8 cellular contexts compared by ENCODE assay signal in the genomic region with DNA sequence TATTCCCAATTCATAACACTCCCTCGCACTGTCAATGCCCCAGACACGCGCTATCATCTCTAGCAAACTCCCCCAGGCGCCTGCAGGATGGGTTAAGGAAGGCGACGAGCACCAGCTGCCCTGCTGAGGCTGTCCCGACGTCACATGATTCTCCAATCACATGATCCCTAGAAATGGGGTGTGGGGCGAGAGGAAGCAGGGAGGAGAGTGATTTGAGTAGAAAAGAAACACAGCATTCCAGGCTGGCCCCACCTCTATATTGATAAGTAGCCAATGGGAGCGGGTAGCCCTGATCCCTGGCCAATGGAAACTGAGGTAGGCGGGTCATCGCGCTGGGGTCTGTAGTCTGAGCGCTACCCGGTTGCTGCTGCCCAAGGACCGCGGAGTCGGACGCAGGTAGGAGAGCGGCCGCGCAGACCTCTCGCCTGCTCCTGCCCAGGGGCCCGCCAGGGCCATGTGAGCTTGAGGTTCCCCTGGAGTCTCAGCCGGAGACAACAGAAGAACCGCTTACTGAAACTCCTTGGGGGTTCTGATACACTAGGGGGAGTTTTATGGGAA. TPM values are rescaled to one million over a fixed set of nuclear protein-coding genes. Genes with fewer than 3 reads are reported as not detected.
DNase-seq lines count a peak whose midpoint lies in the region; ATAC-seq and TF ChIP-seq lines count a peak whose summit lies in the region.

A gene (plus strand): TSS at position 364 of the 558 bp plus-strand sequence. CDS start 3,863 bp downstream, outside the sequence.

- peaks cover 11% of the 10 kb centered on the region for H3K4me1 Mint-ChIP-seq in activated CD4-positive, alpha-beta T cell treated with anti-CD3 and anti-CD28 coated beads for 36 hours

- H3K36me3 ChIP-seq in kidney epithelial cell (ENCODE audit: control insufficient read depth, insufficient read depth, low read length), result no peaks in the 10 kb centered on the region

- no peaks in the 10 kb centered on the region for H3K36me3 Mint-ChIP-seq in activated CD4-positive, alpha-beta T cell treated with anti-CD3 and anti-CD28 coated beads for 36 hours (ENCODE audit: low read depth)

- peak within 1 kb of the TSS; percentile 80 for H3K27ac Mint-ChIP-seq in activated CD4-positive, alpha-beta T cell treated with anti-CD3 and anti-CD28 coated beads for 36 hours

- H3K9me3 Mint-ChIP-seq in activated CD4-positive, alpha-beta T cell treated with anti-CD3 and anti-CD28 coated beads for 36 hours (ENCODE audit: low read depth), result no peaks in the 10 kb centered on the region

- in situ Hi-C loops in ACHN (cut with HindIII; ENCODE audit: low pct_ligation_motif_present, low pct_unique_long_range_greater_than_20kb, low sequenced_read_pairs), result no loop called here

- no peaks in the 10 kb centered on the region for H3K27me3 Mint-ChIP-seq in activated CD4-positive, alpha-beta T cell treated with anti-CD3 and anti-CD28 coated beads for 36 hours

- TF ChIP-seq CTCF in choroid plexus epithelial cell (conservative IDR thresholded peaks at IDR 0.05; ENCODE audit: low read depth, low read length) (no peak), kidney epithelial cell (IDR thresholded peaks at IDR 0.05; ENCODE audit: insufficient read depth, low read length, poor library complexity, severe bottlenecking) (no peak)

- POLR2A ChIA-PET in activated CD4-positive, alpha-beta T cell treated with anti-CD3 and anti-CD28 coated beads for 36 hours (lab: Charles Lee), result interaction anchor here (0.6 to 1.0 kb wide), 3 partner anchors 13 to 478 kb away, joined by 3 to 5 read pairs (median 4); no protein-coding TSS in a partner anchor

- H3K4me3 Mint-ChIP-seq in activated CD4-positive, alpha-beta T cell treated with anti-CD3 and anti-CD28 coated beads for 36 hours, result peak within 1 kb of the TSS; percentile 87

- CTCF ChIA-PET in activated CD4-positive, alpha-beta T cell treated with anti-CD3 and anti-CD28 coated beads for 36 hours (lab: Charles Lee), result interaction anchor here (0.6 to 3.2 kb wide), 28 partner anchors 10 to 464 kb away, joined by 3 to 40 read pairs (median 4); a partner anchor contains a TSS

- no peaks in the 10 kb centered on the region for H3K27me3 ChIP-seq in kidney epithelial cell (ENCODE audit: control insufficient read depth, insufficient read depth, low read length)

- ATAC-seq in GM18873 (IDR thresholded peaks at IDR 0.05; ENCODE audit: low FRiP score, unreplicated experiment), result peak; percentile 56
- ATAC-seq in HG03280 (IDR thresholded peaks at IDR 0.05; ENCODE audit: unreplicated experiment), result peak; percentile 70
- ATAC-seq in activated CD4-positive, alpha-beta T cell treated with anti-CD3 and anti-CD28 coated beads for 36 hours, result peak; percentile 99

- DNase-seq in ACHN, result peak; percentile 99
- DNase-seq in NCI-H510A (lab: John Stamatoyannopoulos, UW), result peak; percentile 97
- peak; percentile 92 for DNase-seq in activated CD4-positive, alpha-beta T cell treated with anti-CD3 and anti-CD28 coated beads for 36 hours
- peak; percentile 99 for DNase-seq in choroid plexus epithelial cell (ENCODE audit: low read depth)
- DNase-seq in kidney epithelial cell (ENCODE audit: low read depth), result peak; percentile 96
- DNase-seq in stimulated activated CD4-positive, alpha-beta T cell treated with anti-CD3 and anti-CD28 coated beads, Interleukin-15, amount 100 ng/mL, for 48 hours (ENCODE audit: low read depth in 2 of 2), result peak; percentile 79

- intact Hi-C loops in activated CD4-positive, alpha-beta T cell treated with anti-CD3 and anti-CD28 coated beads for 36 hours (cut with DNase I, micrococcal nuclease), result loop anchor here (1.0 to 2.0 kb wide), 13 partner anchors 14 to 338 kb away; a partner anchor contains a TSS

- peak within 1 kb of the TSS; percentile 92 for H3K4me3 ChIP-seq in choroid plexus epithelial cell (ENCODE audit: low read depth, low read length)
- H3K4me3 ChIP-seq in kidney epithelial cell (ENCODE audit: low read depth, low read length), result peak within 1 kb of the TSS; percentile 89

RNA-seq across cellular contexts. Expression of the gene that starts here (rescaled TPM):
- 10 to 100 TPM; 35.4 to 68.0 TPM for total RNA-seq in activated CD4-positive, alpha-beta T cell treated with anti-CD3 and anti-CD28 coated beads for 36 hours
- 521 and 704 TPM in 2 replicates for total RNA-seq in kidney epithelial cell

Comparison
In these comparisons a context has a peak if more than half of its experiments do, and no peak if none do; other contexts are left out.
1. Peak in every context shown above with its lines: DNase-seq, ATAC-seq and H3K4me3 ChIP-seq.